Comparison of ENCODE assay signal across 8 cellular contexts in the genomic region with DNA sequence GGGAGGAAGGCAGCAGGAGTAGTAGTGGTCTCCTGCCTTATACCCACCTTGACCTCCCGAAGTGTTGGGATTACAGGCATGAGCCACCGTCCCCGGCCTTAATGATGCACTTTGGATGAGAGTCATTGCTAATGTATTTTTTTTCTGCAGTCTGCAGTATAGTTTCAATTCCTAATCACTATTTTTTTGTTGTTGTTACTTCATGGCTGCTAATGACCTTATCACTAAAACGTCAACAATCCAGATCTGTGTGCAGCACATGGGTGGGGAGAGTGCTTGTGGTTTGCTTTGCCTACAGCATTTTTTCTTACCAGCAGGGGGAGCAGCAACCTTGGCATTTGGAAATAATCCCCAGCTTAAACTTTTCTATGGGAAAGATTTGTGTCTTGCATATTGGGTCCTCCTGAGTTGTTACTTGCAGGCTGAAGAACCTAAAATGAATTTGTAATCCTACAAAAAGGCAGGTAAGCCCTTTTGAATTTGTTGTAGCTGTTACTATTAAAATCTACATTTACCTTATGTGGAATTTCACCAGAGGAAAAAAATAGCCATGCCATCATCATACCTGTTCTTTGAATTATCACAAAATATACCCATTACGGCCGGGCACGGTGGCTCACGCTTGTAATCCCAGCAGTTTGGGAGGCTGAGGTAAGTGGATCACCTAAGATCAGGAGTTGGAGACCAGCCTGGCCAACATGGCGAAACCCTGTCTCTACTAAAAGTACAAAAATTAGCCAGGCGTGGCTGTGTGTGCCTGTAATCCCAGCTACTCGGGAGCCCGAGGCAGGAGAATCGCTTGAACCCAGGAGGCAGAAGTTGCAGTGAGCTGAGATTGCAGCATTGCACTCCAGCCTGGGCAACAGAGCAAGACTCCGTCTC. TPM values are rescaled to one million over a fixed set of nuclear protein-coding genes. Genes with fewer than 3 reads are reported as not detected.
DNase-seq lines count a peak whose midpoint lies in the region; ATAC-seq, FAIRE-seq and TF ChIP-seq lines count a peak whose summit lies in the region.

No MANE protein-coding gene starts in this region.

- no peaks in the 10 kb centered on the region for H3K9me3 ChIP-seq in transverse colon

- intact Hi-C loops in transverse colon (cut with DNase I; ENCODE audit: low total_unique reads), result no loop called here

- TF ChIP-seq CTCF in fibroblast of villous mesenchyme (IDR thresholded peaks at IDR 0.05; ENCODE audit: insufficient read depth, low read depth, low read length) (peak; percentile 93), omental fat pad (IDR thresholded peaks at IDR 0.05) (peak in 1 of 3 donors; percentile 48), transverse colon (IDR thresholded peaks at IDR 0.05) (peak; percentile 75 to 89 (median 80))

- ATAC-seq in GM19372 (IDR thresholded peaks at IDR 0.05; ENCODE audit: low read depth, unreplicated experiment), result peak; percentile 71
- peak; percentile 44 for ATAC-seq in omental fat pad (ENCODE audit: low FRiP score)

- no peak for FAIRE-seq in HTR-8/SVneo (lab: Jason Lieb, UNC)

- no peak for TF ChIP-seq POLR2A in transverse colon (IDR thresholded peaks at IDR 0.05)

- TF ChIP-seq EP300 in transverse colon (IDR thresholded peaks at IDR 0.05; ENCODE audit: low read depth), result no peak

- no peaks in the 10 kb centered on the region for H3K27me3 ChIP-seq in transverse colon

- no peaks in the 10 kb centered on the region for H3K36me3 ChIP-seq in transverse colon

- in situ Hi-C loops in transverse colon (cut with MboI; ENCODE audit: low pct_ligation_motif_present in 1 of 4, low pct_unique_long_range_greater_than_20kb in 1 of 4, low sequenced_read_pairs in 3 of 4), result loop anchor here in 1 of 4 donors (10.0 to 25.0 kb wide), 3 partner anchors 106 to 588 kb away; partner anchors contain the start of genes LSM11 and THG1L

- peaks cover 0 to 2% (median under 1%) of the 10 kb centered on the region in 4 donors for H3K4me1 ChIP-seq in transverse colon

- no peak overlapping the region for H3K4me3 ChIP-seq in fibroblast of villous mesenchyme (ENCODE audit: low read depth, low read length)
- no peak overlapping the region for H3K4me3 ChIP-seq in transverse colon

- 70% methylated on average over 4 to 14 of the region's 14 CpGs for WGBS in transverse colon (ENCODE audit: low coverage in 1 of 2), 2 donors

- H3K27ac ChIP-seq in transverse colon, result no peak overlapping the region

- DNase-seq in CD1c-positive myeloid dendritic cell (ENCODE audit: extremely low spot score) (peak; percentile 85), HTR-8/SVneo (ENCODE audit: insufficient read length, low spot score) (peak; percentile 65), RKO (ENCODE audit: low spot score) (peak; percentile 75), fibroblast of villous mesenchyme (ENCODE audit: low read depth) (peak; percentile 74), omental fat pad (ENCODE audit: low spot score) (peak; percentile 71), transverse colon (peak; percentile 72)
- DNase-seq in activated T-helper 1 cell treated with anti-CD3 and anti-CD28 coated beads, Interleukin-2, amount 50 U/mL, for 16 hours (ENCODE audit: low read depth in 1 of 2, low spot score in 1 of 2), result peak; percentile 46 to 60

RNA-seq across cellular contexts. Expression of gene MED7, which starts 6.3 kb away (rescaled TPM):
- 9.0 and 12.5 TPM in 2 replicates for total RNA-seq in fibroblast of villous mesenchyme
- 10 to 100 TPM in 1 of 4 donors, 1 to 10 TPM in 3; 7.1 to 14.5 (median 8.6) TPM for total RNA-seq in omental fat pad
- 10 to 100 TPM in 2 of 4 donors, 1 to 10 TPM in 1, not detected in 1; 10.0 to 12.1 (median 11.0) TPM for total RNA-seq in transverse colon

RNA-seq across cellular contexts. Expression of gene GARIN3, which starts 17.1 kb away (rescaled TPM):
- not detected in 2 replicates for total RNA-seq in fibroblast of villous mesenchyme
- not detected for total RNA-seq in omental fat pad
- not detected for total RNA-seq in transverse colon

RNA-seq across cellular contexts. Expression of gene ITK, which starts 31.7 kb away (rescaled TPM):
- 1.3 TPM in 1 of 2 replicates, not detected in the other for total RNA-seq in fibroblast of villous mesenchyme
- 10 to 100 TPM in 1 of 4 donors, 1 to 10 TPM in 3; 2.0 to 17.2 (median 5.3) TPM for total RNA-seq in omental fat pad
- 10 to 100 TPM in 1 of 4 donors, 1 to 10 TPM in 2, under 1 TPM in 1; 0.40 to 43.4 (median 5.0) TPM for total RNA-seq in transverse colon

RNA-seq across cellular contexts. Expression of gene HAVCR2, which starts 40.1 kb away (rescaled TPM):
- total RNA-seq in fibroblast of villous mesenchyme (not detected in 2 replicates), omental fat pad (10 to 100 TPM; 11.7 to 84.9 (median 17.1) TPM), transverse colon (1 to 10 TPM in 3 of 4 donors, under 1 TPM in 1; 0.20 to 6.7 (median 3.2) TPM)
